ENCODE assay signal across 17 cellular contexts in genomic region chr9:12878342-12878978, GRCh38.
DNase-seq lines count a peak whose midpoint lies in the region; ATAC-seq and TF ChIP-seq lines count a peak whose summit lies in the region.
"Had no signal": no experiment of that assay in that cellular context is flagged by ENCODE, and none has a peak within 500 bp of the region (broad histone marks: within the 10 kb centered on the region; RNA-seq: fewer than 3 reads in every experiment).

No MANE protein-coding gene starts in this region.

- TF ChIP-seq POLR2A in transverse colon (IDR thresholded peaks at IDR 0.05), result no peak

- DNase-seq in NCI-H510A treated with DMSO at 0.1 percent for 48 hours (lab: John Stamatoyannopoulos, UW) (peak; percentile 13), NCI-H510A (lab: John Stamatoyannopoulos, UW) (no peak), adipocyte (ENCODE audit: low read depth) (peak; percentile 57), left colon (no peak), transverse colon (no peak)
- DNase-seq: amygdala; CD4-positive, alpha-beta T cell; left lung; MM.1S; naive thymus-derived CD4-positive, alpha-beta T cell; NCI-H2081 treated with DMSO at 0.1 percent for 48 hours; stimulated activated CD4-positive, alpha-beta T cell treated with anti-CD3 and anti-CD28 coated beads, Interleukin-2, amount 100 ng/mL, for 24 hours had no signal

- H3K4me1 ChIP-seq in adipocyte (ENCODE audit: control insufficient read depth, insufficient read depth, low read length) (peaks cover 35% of the 10 kb centered on the region), transverse colon (peaks cover 0 to 40% (median 16%) of the 10 kb centered on the region in 4 donors)
- H3K4me1 ChIP-seq: left lung had no signal

- H3K27ac ChIP-seq in transverse colon, result peak overlapping the region; percentile 27 to 51 (median 48)
- H3K27ac ChIP-seq: hepatocyte, left lung, SJSA1 had no signal

- H3K4me3 ChIP-seq in adipocyte (ENCODE audit: low read length) (no peak overlapping the region), transverse colon (no peak overlapping the region)
- H3K4me3 ChIP-seq: hepatocyte, left lung, SJSA1 had no signal

- intact Hi-C loops in left colon (cut with DNase I, micrococcal nuclease) (no loop called here), transverse colon (cut with DNase I; ENCODE audit: low total_unique reads) (no loop called here)

- peak; percentile 89 for ATAC-seq in left colon
- no peak for ATAC-seq in GM18511 (IDR thresholded peaks at IDR 0.05; ENCODE audit: unreplicated experiment)
- ATAC-seq in GM21825 (IDR thresholded peaks at IDR 0.05; ENCODE audit: unreplicated experiment), result no peak
- ATAC-seq in HG03342 (IDR thresholded peaks at IDR 0.05; ENCODE audit: unreplicated experiment), result no peak
- ATAC-seq: left lung; naive thymus-derived CD4-positive, alpha-beta T cell had no signal

- no peak for TF ChIP-seq EP300 in transverse colon (IDR thresholded peaks at IDR 0.05; ENCODE audit: low read depth)

- H3K9me3 ChIP-seq in adipocyte (ENCODE audit: control insufficient read depth, low read length) (no peaks in the 10 kb centered on the region), transverse colon (no peaks in the 10 kb centered on the region)
- H3K9me3 ChIP-seq: left lung, SJSA1 had no signal

- 27 to 32% methylated on average over 5 of the region's 5 CpGs for WGBS in transverse colon (ENCODE audit: low coverage in 1 of 2), 2 donors

- TF ChIP-seq CTCF in transverse colon (IDR thresholded peaks at IDR 0.05), result no peak

- no peak overlapping the region for H3K9ac ChIP-seq in adipocyte (ENCODE audit: low read length)

- H3K36me3 ChIP-seq in adipocyte (ENCODE audit: control insufficient read depth, insufficient read depth, low read length, severe bottlenecking) (no peaks in the 10 kb centered on the region), transverse colon (no peaks in the 10 kb centered on the region)
- H3K36me3 ChIP-seq: left lung, SJSA1 had no signal

- H3K27me3 ChIP-seq in adipocyte (replicated peaks; ENCODE audit: control insufficient read depth, insufficient read depth, low read length) (no peaks in the 10 kb centered on the region), transverse colon (no peaks in the 10 kb centered on the region)
- H3K27me3 ChIP-seq: hepatocyte, left lung, SJSA1 had no signal

- in situ Hi-C loops in transverse colon (cut with MboI; ENCODE audit: low pct_ligation_motif_present in 1 of 4, low pct_unique_long_range_greater_than_20kb in 1 of 4, low sequenced_read_pairs in 3 of 4), result loop anchor here in 1 of 4 donors (25.0 kb wide), 1 partner anchor 166 kb away; no protein-coding TSS in a partner anchor

Comparison
In these comparisons a context has a peak if more than half of its experiments do, and no peak if none do; other contexts are left out.
1. DNase-seq: peak in NCI-H510A treated with DMSO at 0.1 percent for 48 hours (single experiment) and adipocyte (single experiment); none in NCI-H510A (single experiment), left colon (0 of 2) and transverse colon (single experiment).